ENCODE assay signal across 17 cellular contexts in genomic region chr7:106236065-106236464, GRCh38. TPM values are rescaled to one million over a fixed set of nuclear protein-coding genes. Genes with fewer than 3 reads are reported as not detected.
A peak's percentile ranks its signal among the peaks of the same experiment; 100 is the strongest.
DNase-seq lines count a peak whose midpoint lies in the region; ATAC-seq and TF ChIP-seq lines count a peak whose summit lies in the region.
"Had no signal": no experiment of that assay in that cellular context is flagged by ENCODE, and none has a peak within 500 bp of the region (broad histone marks: within the 10 kb centered on the region; RNA-seq: fewer than 3 reads in every experiment).

No MANE protein-coding gene starts in this region.

- peaks cover 19% of the 10 kb centered on the region for H3K4me1 Mint-ChIP-seq in dendritic cell treated with granulocyte-macrophage colony-stimulating factor and Interleukin-4, amounts not matched to agents 40 ng/mL and 50 ng/mL, for 4 days (ENCODE audit: low read depth)
- H3K4me1 Mint-ChIP-seq: CD4-positive, CD25-positive, alpha-beta regulatory T cell had no signal

- no peak overlapping the region for H3K4me3 ChIP-seq in esophagus squamous epithelium
- H3K4me3 ChIP-seq: BLaER1 treated with 17β-estradiol and CSF1 and Interleukin-3, amounts not matched to agents 10 nM and 100 nM; GM12878; HAP-1 had no signal

- H3K4me3 Mint-ChIP-seq in dendritic cell treated with granulocyte-macrophage colony-stimulating factor and Interleukin-4, amounts not matched to agents 40 ng/mL and 50 ng/mL, for 4 days, result no peak overlapping the region
- H3K4me3 Mint-ChIP-seq: CD4-positive, CD25-positive, alpha-beta regulatory T cell had no signal

- no peaks in the 10 kb centered on the region for H3K9me3 ChIP-seq in esophagus squamous epithelium
- H3K9me3 ChIP-seq: HAP-1 had no signal

- DNase-seq in Right ventricle myocardium inferior (ENCODE audit: missing footprints) (peak; percentile 23), cardiac septum (ENCODE audit: low spot score) (no peak), left ventricle myocardium superior (no peak), sciatic nerve (ENCODE audit: low spot score) (no peak), esophagus squamous epithelium (lab: John Stamatoyannopoulos, UW) (no peak)
- DNase-seq: 8988T; AML-193; CD4-positive, CD25-positive, alpha-beta regulatory T cell; DMS79; GOT3; IMR-90 had no signal

- H3K4me1 ChIP-seq in esophagus squamous epithelium, result no peaks in the 10 kb centered on the region
- H3K4me1 ChIP-seq: HAP-1 had no signal

- H3K9me3 Mint-ChIP-seq in dendritic cell treated with granulocyte-macrophage colony-stimulating factor and Interleukin-4, amounts not matched to agents 40 ng/mL and 50 ng/mL, for 4 days, result no peaks in the 10 kb centered on the region

- no peaks in the 10 kb centered on the region for H3K27me3 ChIP-seq in esophagus squamous epithelium
- H3K27me3 ChIP-seq: BLaER1 treated with 17β-estradiol and CSF1 and Interleukin-3, amounts not matched to agents 10 nM and 100 nM had no signal

- intact Hi-C loops in Right ventricle myocardium inferior (cut with DNase I), result no loop called here
- intact Hi-C loops in cardiac septum (cut with DNase I), result no loop called here
- intact Hi-C loops in dendritic cell treated with granulocyte-macrophage colony-stimulating factor and Interleukin-4, amounts not matched to agents 40 ng/mL and 50 ng/mL, for 4 days (cut with micrococcal nuclease), result no loop called here
- intact Hi-C loops in left ventricle myocardium superior (cut with micrococcal nuclease), result no loop called here
- intact Hi-C loops in sciatic nerve (cut with DNase I), result no loop called here
- intact Hi-C loops in esophagus squamous epithelium (cut with DNase I), result no loop called here

- 69 to 76% methylated on average over 5 of the region's 5 CpGs for WGBS in esophagus squamous epithelium, 2 donors

- peaks cover 9% of the 10 kb centered on the region for H3K27me3 Mint-ChIP-seq in dendritic cell treated with granulocyte-macrophage colony-stimulating factor and Interleukin-4, amounts not matched to agents 40 ng/mL and 50 ng/mL, for 4 days

- H3K36me3 ChIP-seq in esophagus squamous epithelium, result no peaks in the 10 kb centered on the region
- H3K36me3 ChIP-seq: BLaER1 treated with 17β-estradiol and CSF1 and Interleukin-3, amounts not matched to agents 10 nM and 100 nM; HAP-1 had no signal

- TF ChIP-seq POLR2A in esophagus squamous epithelium (IDR thresholded peaks at IDR 0.05), result no peak

- H3K27ac ChIP-seq in esophagus squamous epithelium, result peak overlapping the region in 1 of 4 donors; percentile 26
- H3K27ac ChIP-seq: BLaER1 treated with 17β-estradiol and CSF1 and Interleukin-3, amounts not matched to agents 10 nM and 100 nM had no signal

- peak; percentile 62 for ATAC-seq in Right ventricle myocardium inferior
- ATAC-seq in left ventricle myocardium superior, result peak; percentile 70
- ATAC-seq in sciatic nerve, result peak; percentile 62
- ATAC-seq in HG02588 (IDR thresholded peaks at IDR 0.05; ENCODE audit: unreplicated experiment), result no peak
- no peak for ATAC-seq in HG03378 (IDR thresholded peaks at IDR 0.05; ENCODE audit: unreplicated experiment)
- ATAC-seq: GM12878 had no signal

- no peak for TF ChIP-seq CTCF in esophagus squamous epithelium (IDR thresholded peaks at IDR 0.05)

- no peaks in the 10 kb centered on the region for H3K36me3 Mint-ChIP-seq in dendritic cell treated with granulocyte-macrophage colony-stimulating factor and Interleukin-4, amounts not matched to agents 40 ng/mL and 50 ng/mL, for 4 days (ENCODE audit: low read depth)
- H3K36me3 Mint-ChIP-seq: CD4-positive, CD25-positive, alpha-beta regulatory T cell had no signal

- peak overlapping the region; percentile 75 for H3K27ac Mint-ChIP-seq in dendritic cell treated with granulocyte-macrophage colony-stimulating factor and Interleukin-4, amounts not matched to agents 40 ng/mL and 50 ng/mL, for 4 days
- H3K27ac Mint-ChIP-seq: CD4-positive, CD25-positive, alpha-beta regulatory T cell had no signal

RNA-seq across cellular contexts. Expression of gene NAMPT, which starts 48.7 kb away (rescaled TPM):
- 219 TPM for total RNA-seq in Right ventricle myocardium inferior
- 121 TPM for total RNA-seq in cardiac septum
- total RNA-seq in left ventricle myocardium superior, result 198 TPM
- 286 TPM for total RNA-seq in sciatic nerve
- total RNA-seq in esophagus squamous epithelium, result 100 to 1,000 TPM; 274 to 823 (median 604) TPM

Comparison
In these comparisons a context has a peak if more than half of its experiments do, and no peak if none do; other contexts are left out.
1. ATAC-seq: peak in Right ventricle myocardium inferior (single experiment), left ventricle myocardium superior (single experiment) and sciatic nerve (single experiment); none in HG02588 (single experiment) and HG03378 (single experiment).